In the genomic region with DNA sequence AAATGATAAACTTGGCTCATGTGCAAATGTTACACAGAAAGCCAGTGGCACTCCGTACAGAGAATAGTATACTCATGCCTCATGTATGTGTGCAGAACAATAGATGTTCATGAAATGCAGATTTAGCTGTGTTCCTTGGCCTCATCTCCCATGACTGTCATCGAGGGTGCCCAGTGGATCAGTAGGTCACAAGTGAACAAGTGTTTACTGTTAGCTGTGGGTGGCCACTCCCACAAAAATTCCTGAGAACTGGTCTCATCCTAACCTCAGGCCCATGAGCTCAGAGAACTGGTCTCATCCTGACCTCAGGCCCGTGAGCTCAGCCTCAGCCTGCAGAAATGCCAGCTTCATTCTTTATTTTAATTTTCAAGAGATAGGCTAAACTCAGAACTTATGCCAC, we compare ENCODE assay signal across 11 cellular contexts.
DNase-seq lines count a peak whose midpoint lies in the region; ATAC-seq and TF ChIP-seq lines count a peak whose summit lies in the region.
"Had no signal": no experiment of that assay in that cellular context is flagged by ENCODE, and none has a peak within 500 bp of the region (broad histone marks: within the 10 kb centered on the region; RNA-seq: fewer than 3 reads in every experiment).

No MANE protein-coding gene starts in this region.

- no peaks in the 10 kb centered on the region for H3K9me3 Mint-ChIP-seq in natural killer cell
- H3K9me3 Mint-ChIP-seq: CD4-positive, CD25-positive, alpha-beta regulatory T cell; memory B cell had no signal

- intact Hi-C loops in natural killer cell (cut with micrococcal nuclease): no loop called here

- ATAC-seq in esophagus mucosa: peak; percentile 86
- ATAC-seq in HG03039 (IDR thresholded peaks at IDR 0.05; ENCODE audit: unreplicated experiment): no peak
- no peak for ATAC-seq in GM19395 (IDR thresholded peaks at IDR 0.05; ENCODE audit: unreplicated experiment)
- ATAC-seq in natural killer cell: no peak

- no peak overlapping the region for H3K27ac Mint-ChIP-seq in natural killer cell
- H3K27ac Mint-ChIP-seq: CD4-positive, CD25-positive, alpha-beta regulatory T cell; memory B cell had no signal

- DNase-seq in AG08396 (ENCODE audit: low spot score) (peak; percentile 83), M059J (ENCODE audit: low read depth) (peak; percentile 91), mucosa of gallbladder (ENCODE audit: low spot score) (peak; percentile 29), hippocampal formation (lab: John Stamatoyannopoulos, UW) (no peak), natural killer cell (no peak)
- DNase-seq: CD4-positive, CD25-positive, alpha-beta regulatory T cell; NCI-H446 had no signal

- peaks cover 18 to 22% of the 10 kb centered on the region in 2 donors for H3K4me1 Mint-ChIP-seq in natural killer cell
- H3K4me1 Mint-ChIP-seq: memory B cell had no signal

- no peaks in the 10 kb centered on the region for H3K36me3 Mint-ChIP-seq in natural killer cell
- H3K36me3 Mint-ChIP-seq: CD4-positive, CD25-positive, alpha-beta regulatory T cell; memory B cell had no signal

- no peak for TF ChIP-seq CTCF in natural killer cell (IDR thresholded peaks at IDR 0.05)

- peaks cover 0 to 3% of the 10 kb centered on the region in 2 donors for H3K27me3 Mint-ChIP-seq in natural killer cell (ENCODE audit: low read depth in 2 of 2)

- H3K4me3 Mint-ChIP-seq in natural killer cell: no peak overlapping the region
- H3K4me3 Mint-ChIP-seq: CD4-positive, CD25-positive, alpha-beta regulatory T cell; memory B cell had no signal

Comparison
In these comparisons a context has a peak if more than half of its experiments do, and no peak if none do; other contexts are left out.
1. DNase-seq: peak in AG08396 (single experiment), M059J (single experiment) and mucosa of gallbladder (single experiment); none in hippocampal formation (0 of 2) and natural killer cell (single experiment).